ENCODE assay signal across 9 cellular contexts in the genomic region with DNA sequence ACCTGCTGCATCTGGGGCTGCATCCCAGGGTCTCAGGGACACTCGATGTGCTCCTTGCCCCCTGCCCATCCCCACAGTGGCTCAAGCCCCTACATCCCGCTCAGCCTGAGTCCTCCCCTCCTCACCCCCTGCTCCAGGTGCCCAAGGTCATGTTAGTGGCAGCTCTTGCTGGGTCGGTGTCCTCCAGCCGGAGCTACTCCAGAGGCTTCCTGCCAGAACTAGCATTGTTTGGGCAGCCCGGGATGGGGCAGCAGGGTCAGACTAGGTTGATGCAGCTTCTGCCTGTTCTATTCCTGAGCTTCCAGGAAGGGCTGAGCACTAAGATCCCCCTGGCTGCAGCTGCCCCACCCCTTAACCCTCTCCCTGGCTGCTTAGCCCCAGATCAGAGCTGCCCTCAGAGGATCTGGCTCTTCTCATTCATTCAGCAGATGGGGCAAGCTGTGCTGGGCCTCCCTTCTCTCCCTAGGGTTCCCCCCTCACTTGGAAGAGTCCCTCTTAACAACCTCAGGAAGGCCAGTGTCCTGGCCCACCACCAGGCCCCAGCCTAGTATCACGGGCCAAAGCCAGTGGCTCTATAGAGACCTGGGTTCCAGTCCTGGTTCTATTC. TPM values are rescaled to one million over a fixed set of nuclear protein-coding genes. Genes with fewer than 3 reads are reported as not detected.
DNase-seq lines count a peak whose midpoint lies in the region; ATAC-seq lines count a peak whose summit lies in the region.
"Had no signal": no experiment of that assay in that cellular context is flagged by ENCODE, and none has a peak within 500 bp of the region (broad histone marks: within the 10 kb centered on the region; RNA-seq: fewer than 3 reads in every experiment).

No MANE protein-coding gene starts in this region.

- peaks cover 3% of the 10 kb centered on the region for H3K27me3 Mint-ChIP-seq in IgD-negative memory B cell
- no peaks in the 10 kb centered on the region for H3K27me3 Mint-ChIP-seq in naive thymus-derived CD4-positive, alpha-beta T cell

- peak overlapping the region; percentile 69 to 92 (median 90) for H3K4me3 Mint-ChIP-seq in IgD-negative memory B cell
- peak overlapping the region; percentile 83 to 97 (median 92) for H3K4me3 Mint-ChIP-seq in naive thymus-derived CD4-positive, alpha-beta T cell
- H3K4me3 Mint-ChIP-seq: nephron had no signal

- H3K9me3 ChIP-seq in naive thymus-derived CD4-positive, alpha-beta T cell (ENCODE audit: control insufficient read depth in 2 of 3, low read length in 3 of 3), result no peaks in the 10 kb centered on the region

- POLR2A ChIA-PET in naive thymus-derived CD4-positive, alpha-beta T cell (lab: Charles Lee), result interaction anchor here (0.9 to 8.7 kb wide), 7 partner anchors 9 to 93 kb away, joined by 3 to 123 read pairs (median 3); a partner anchor contains a TSS

- no peaks in the 10 kb centered on the region for H3K9me3 Mint-ChIP-seq in IgD-negative memory B cell
- H3K9me3 Mint-ChIP-seq in naive thymus-derived CD4-positive, alpha-beta T cell, result peaks cover 0 to 14% (median 0%) of the 10 kb centered on the region in 11 donors
- H3K9me3 Mint-ChIP-seq: nephron had no signal

- CTCF ChIA-PET in naive thymus-derived CD4-positive, alpha-beta T cell (lab: Charles Lee), result interaction anchor here (0.6 to 4.8 kb wide), 11 partner anchors 8 to 705 kb away, joined by 3 to 25 read pairs (median 3); no protein-coding TSS in a partner anchor

- H3K4me1 ChIP-seq in naive thymus-derived CD4-positive, alpha-beta T cell (ENCODE audit: control insufficient read depth in 2 of 2, insufficient read depth in 2 of 2, low read length in 2 of 2), result peaks cover 50 to 58% of the 10 kb centered on the region in 2 donors

- H3K4me3 ChIP-seq in naive thymus-derived CD4-positive, alpha-beta T cell (ENCODE audit: low read length), result peak overlapping the region; percentile 70

- peaks cover 0 to 9% (median 0%) of the 10 kb centered on the region in 3 experiments for H3K36me3 ChIP-seq in naive thymus-derived CD4-positive, alpha-beta T cell (ENCODE audit: control insufficient read depth in 2 of 3, insufficient read depth in 3 of 3, low read length in 3 of 3)

- peaks cover 4% of the 10 kb centered on the region for H3K36me3 Mint-ChIP-seq in IgD-negative memory B cell
- peaks cover 0 to 35% (median 5%) of the 10 kb centered on the region in 5 donors for H3K36me3 Mint-ChIP-seq in naive thymus-derived CD4-positive, alpha-beta T cell

- H3K27ac ChIP-seq in caudate nucleus (ENCODE audit: low read depth, low read length), result peak overlapping the region; percentile 80
- H3K27ac ChIP-seq in naive thymus-derived CD4-positive, alpha-beta T cell (ENCODE audit: low read depth, low read length), result peak overlapping the region; percentile 87

- no peak for ATAC-seq in naive thymus-derived CD4-positive, alpha-beta T cell
- ATAC-seq in HG03565 (IDR thresholded peaks at IDR 0.05; ENCODE audit: unreplicated experiment), result no peak

- peak overlapping the region; percentile 80 to 99 (median 88) for H3K27ac Mint-ChIP-seq in IgD-negative memory B cell
- H3K27ac Mint-ChIP-seq in naive thymus-derived CD4-positive, alpha-beta T cell, result peak overlapping the region; percentile 80 to 98 (median 93)

- DNase-seq in COLO668 (lab: John Stamatoyannopoulos, UW; ENCODE audit: unreplicated experiment) (peak; percentile 22), caudate nucleus (lab: John Stamatoyannopoulos, UW) (no peak), kidney glomerular epithelial cell (lab: John Stamatoyannopoulos, UW) (no peak), activated gamma-delta T cell (lab: John Stamatoyannopoulos, UW) (no peak), cerebellum (ENCODE audit: low spot score) (no peak)
- DNase-seq in naive thymus-derived CD4-positive, alpha-beta T cell, result no peak

- H3K4me1 Mint-ChIP-seq in IgD-negative memory B cell, result peaks cover 25 to 57% (median 49%) of the 10 kb centered on the region in 3 donors
- H3K4me1 Mint-ChIP-seq in naive thymus-derived CD4-positive, alpha-beta T cell, result peaks cover 67 to 86% (median 78%) of the 10 kb centered on the region in 7 donors

- no peaks in the 10 kb centered on the region for H3K27me3 ChIP-seq in naive thymus-derived CD4-positive, alpha-beta T cell (ENCODE audit: control insufficient read depth in 2 of 2, insufficient read depth in 2 of 2, low read length in 2 of 2)

- intact Hi-C loops in naive thymus-derived CD4-positive, alpha-beta T cell (cut with micrococcal nuclease), result loop anchor here in 1 of 2 donors (5.0 kb wide), 1 partner anchor 234 kb away; a partner anchor contains a TSS

RNA-seq across cellular contexts. Expression of a gene that starts 0.7 kb away (rescaled TPM):
- 49.5 TPM for polyA plus RNA-seq in IgD-negative memory B cell
- total RNA-seq in naive thymus-derived CD4-positive, alpha-beta T cell, result 100 to 1,000 TPM in 3 of 5 experiments, 10 to 100 TPM in 2; 68.4 to 196 (median 112) TPM
- polyA plus RNA-seq in naive thymus-derived CD4-positive, alpha-beta T cell, result 100 to 1,000 TPM in 1 of 2 donors, 10 to 100 TPM in 1; 32.9 to 100 TPM
- total RNA-seq in cerebellum, result 1.8 TPM

RNA-seq across cellular contexts. Expression of a gene that starts 7.0 kb away (rescaled TPM):
- polyA plus RNA-seq in IgD-negative memory B cell, result 171 TPM
- total RNA-seq in naive thymus-derived CD4-positive, alpha-beta T cell, result 100 to 1,000 TPM in 2 of 5 experiments, 10 to 100 TPM in 3; 71.8 to 144 (median 99.7) TPM
- polyA plus RNA-seq in naive thymus-derived CD4-positive, alpha-beta T cell, result 100 to 1,000 TPM; 194 to 202 TPM
- 69.0 TPM for total RNA-seq in cerebellum

RNA-seq across cellular contexts. Expression of a gene that starts 25.8 kb away (rescaled TPM):
- not detected for polyA plus RNA-seq in IgD-negative memory B cell
- under 1 TPM in 2 of 5 experiments, not detected in 3; 0.27 to 0.29 TPM for total RNA-seq in naive thymus-derived CD4-positive, alpha-beta T cell
- not detected for polyA plus RNA-seq in naive thymus-derived CD4-positive, alpha-beta T cell
- total RNA-seq in cerebellum, result not detected

RNA-seq across cellular contexts. Expression of a gene that starts 42.0 kb away (rescaled TPM):
- polyA plus RNA-seq in IgD-negative memory B cell, result not detected
- total RNA-seq in naive thymus-derived CD4-positive, alpha-beta T cell, result not detected
- polyA plus RNA-seq in naive thymus-derived CD4-positive, alpha-beta T cell, result not detected
- total RNA-seq in cerebellum, result not detected

RNA-seq across cellular contexts. Expression of a gene that starts 46.7 kb away (rescaled TPM):
- polyA plus RNA-seq in IgD-negative memory B cell, result 4.1 TPM
- total RNA-seq in naive thymus-derived CD4-positive, alpha-beta T cell, result 10 to 100 TPM in 4 of 5 experiments, 1 to 10 TPM in 1; 8.8 to 39.8 (median 18.3) TPM
- under 1 TPM; 0.63 to 0.75 TPM for polyA plus RNA-seq in naive thymus-derived CD4-positive, alpha-beta T cell
- total RNA-seq in cerebellum, result 8.6 TPM

Comparison
In these comparisons a context has a peak if more than half of its experiments do, and no peak if none do; other contexts are left out.
1. RNA of a gene that starts 0.7 kb away (total RNA-seq): 68.4 to 196 TPM in naive thymus-derived CD4-positive, alpha-beta T cell; 1.8 TPM in cerebellum (single experiment); every median in the first group is over 10 times any median in the second.